ENCODE assay signal across 26 cellular contexts in the genomic region with DNA sequence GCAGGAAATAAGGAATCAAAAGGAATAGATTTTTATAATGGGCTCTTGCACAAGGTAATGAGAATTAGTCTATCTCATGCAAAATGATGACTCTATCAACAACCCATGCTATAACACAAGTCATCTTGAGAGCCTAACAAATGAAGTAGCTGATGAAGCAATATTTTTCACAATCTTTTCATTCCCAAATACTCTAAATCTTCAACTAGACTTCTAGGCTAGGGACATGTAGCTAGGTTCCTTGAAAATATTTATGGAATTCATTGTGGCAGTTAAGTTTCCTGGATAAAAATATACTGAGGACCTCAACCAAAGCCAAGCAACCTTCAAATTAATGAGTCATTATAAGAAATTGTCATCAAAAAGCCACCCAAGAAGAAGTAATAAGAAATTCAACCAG. TPM values are rescaled to one million over a fixed set of nuclear protein-coding genes. Genes with fewer than 3 reads are reported as not detected.
DNase-seq lines count a peak whose midpoint lies in the region; ATAC-seq, FAIRE-seq and TF ChIP-seq lines count a peak whose summit lies in the region.
"Had no signal": no experiment of that assay in that cellular context is flagged by ENCODE, and none has a peak within 500 bp of the region (broad histone marks: within the 10 kb centered on the region; RNA-seq: fewer than 3 reads in every experiment).

No MANE protein-coding gene starts in this region.

- no peak for TF ChIP-seq CTCF in A549 (IDR thresholded peaks at IDR 0.05)
- no peak for TF ChIP-seq CTCF in kidney (IDR thresholded peaks at IDR 0.05; ENCODE audit: borderline replicate concordance, extremely low read depth, insufficient read depth)

- H3K4me3 ChIP-seq in A549 (no peak overlapping the region), SJSA1 (no peak overlapping the region), kidney (ENCODE audit: low read length in 2 of 2) (no peak overlapping the region), small intestine (ENCODE audit: low read depth in 1 of 2, low read length in 2 of 2) (no peak overlapping the region)
- H3K4me3 ChIP-seq: gastroesophageal sphincter had no signal

- peak overlapping the region; percentile 1; the same call in 1 of the 3 replicates for H3K4me2 ChIP-seq in A549

- CTCF ChIA-PET in A549 (lab: Yijun Ruan, JAX), result interaction anchor here (0.6 to 3.5 kb wide), 4 partner anchors 10 to 148 kb away, joined by 3 to 11 read pairs (median 5); no protein-coding TSS in a partner anchor

- ATAC-seq in A549, result no peak
- ATAC-seq: activated CD4-positive, alpha-beta T cell treated with anti-CD3 and anti-CD28 coated beads for 36 hours; activated CD8-positive, alpha-beta memory T cell treated with anti-CD3 and anti-CD28 coated beads, Interleukin-2, amount 10 ng/mL, durations not matched to agents 7 days and 5 days; gastroesophageal sphincter; right cardiac atrium had no signal

- H3K4me1 ChIP-seq in A549 (peaks cover 76% of the 10 kb centered on the region), SJSA1 (replicated peaks) (peaks cover 53% of the 10 kb centered on the region), kidney (ENCODE audit: control insufficient read depth in 1 of 2, insufficient read depth in 1 of 2, low read depth in 1 of 2, low read length in 2 of 2) (no peaks in the 10 kb centered on the region), small intestine (ENCODE audit: control insufficient read depth in 2 of 2, insufficient read depth in 1 of 2, low read depth in 1 of 2, low read length in 1 of 2) (no peaks in the 10 kb centered on the region)

- no peak overlapping the region for H3K9ac ChIP-seq in kidney (ENCODE audit: low read length in 2 of 2)

- TF ChIP-seq EP300 in A549 (IDR thresholded peaks at IDR 0.05), result no peak

- H3K27me3 ChIP-seq in SJSA1 (replicated peaks), result no peaks in the 10 kb centered on the region
- H3K27me3 ChIP-seq in small intestine (ENCODE audit: control insufficient read depth in 2 of 2, insufficient read depth in 2 of 2, low read length in 2 of 2), result no peaks in the 10 kb centered on the region
- H3K27me3 ChIP-seq: gastroesophageal sphincter had no signal

- TF ChIP-seq RAD21 in A549 (conservative IDR thresholded peaks at IDR 0.05 in 1 of 2, IDR thresholded peaks at IDR 0.05 in 1 of 2), result no peak

- no peaks in the 10 kb centered on the region for H3K9me3 ChIP-seq in A549
- no peaks in the 10 kb centered on the region for H3K9me3 ChIP-seq in SJSA1 (replicated peaks)
- H3K9me3 ChIP-seq in kidney (ENCODE audit: control insufficient read depth in 1 of 2, low read length in 2 of 2), result no peaks in the 10 kb centered on the region
- no peaks in the 10 kb centered on the region for H3K9me3 ChIP-seq in small intestine (ENCODE audit: control insufficient read depth, low read depth)
- H3K9me3 ChIP-seq: gastroesophageal sphincter had no signal

- intact Hi-C loops in kidney (cut with DNase I), result no loop called here

- DNase-seq in A549 (ENCODE audit: low read depth in 1 of 2, low spot score in 1 of 2), result no peak
- DNase-seq in GM04504 (ENCODE audit: low read depth), result peak; percentile 38
- peak in 1 of 2 experiments; percentile 83 for DNase-seq in SJSA1 (ENCODE audit: low read depth in 1 of 2, low spot score in 2 of 2)
- DNase-seq in fibroblast of peridontal ligament (ENCODE audit: extremely low read depth), result peak; percentile 36
- DNase-seq in kidney, result no peak
- no peak for DNase-seq in small intestine
- no peak for DNase-seq in CD1c-positive myeloid dendritic cell (ENCODE audit: extremely low spot score)
- no peak for DNase-seq in activated CD8-positive, alpha-beta memory T cell treated with anti-CD3 and anti-CD28 coated beads, Interleukin-2, amount 50 U/mL, for 4 hours
- DNase-seq: ACHN; activated CD4-positive, alpha-beta T cell treated with anti-CD3 and anti-CD28 coated beads for 36 hours; activated CD8-positive, alpha-beta memory T cell treated with anti-CD3 and anti-CD28 coated beads, Interleukin-2, amount 10 ng/mL, durations not matched to agents 7 days and 5 days; activated effector memory CD4-positive, alpha-beta T cell treated with Interleukin-2 at 50 U/mL for 16 hours; CD4-positive, alpha-beta memory T cell; dermis blood vessel endothelial cell; DMS53; kidney glomerular epithelial cell; naive B cell; NCI-H1694; NCI-H2171 treated with DMSO at 0.1 percent for 48 hours; NCI-H69; occipital lobe; right cardiac atrium; SHP77; stimulated activated CD8-positive, alpha-beta memory T cell treated with anti-CD3 and anti-CD28 coated beads, Interleukin-4, amount 100 ng/mL, for 48 hours had no signal

- POLR2A ChIA-PET in A549 (lab: Yijun Ruan, JAX), result no interaction called here

- peaks cover 27% of the 10 kb centered on the region for H3K36me3 ChIP-seq in SJSA1
- no peaks in the 10 kb centered on the region for H3K36me3 ChIP-seq in kidney (ENCODE audit: control insufficient read depth in 1 of 2, insufficient read depth in 2 of 2, low read length in 2 of 2)
- no peaks in the 10 kb centered on the region for H3K36me3 ChIP-seq in small intestine (ENCODE audit: control insufficient read depth in 2 of 2, insufficient read depth in 2 of 2, low read length in 2 of 2)

- TF ChIP-seq POLR2A in A549 (IDR thresholded peaks at IDR 0.05; ENCODE audit: low read length), result no peak

- H3K27ac ChIP-seq in A549, result no peak overlapping the region; a peak in 1 of 6 replicates
- H3K27ac ChIP-seq in SJSA1, result peak overlapping the region; percentile 82
- H3K27ac ChIP-seq in kidney (ENCODE audit: low read depth in 2 of 2, low read length in 2 of 2), result no peak overlapping the region
- H3K27ac ChIP-seq in small intestine (ENCODE audit: low read depth in 1 of 2, low read length in 1 of 2), result no peak overlapping the region
- H3K27ac ChIP-seq: gastroesophageal sphincter had no signal

- FAIRE-seq in A549 (lab: Jason Lieb, UNC) (no peak), kidney (lab: Jason Lieb, UNC) (no peak), small intestine (lab: Jason Lieb, UNC) (no peak)

TF ChIP-seq in A549, 52 proteins besides CTCF, POLR2A, EP300 and RAD21:
- TF ChIP-seq, protein P1, sequence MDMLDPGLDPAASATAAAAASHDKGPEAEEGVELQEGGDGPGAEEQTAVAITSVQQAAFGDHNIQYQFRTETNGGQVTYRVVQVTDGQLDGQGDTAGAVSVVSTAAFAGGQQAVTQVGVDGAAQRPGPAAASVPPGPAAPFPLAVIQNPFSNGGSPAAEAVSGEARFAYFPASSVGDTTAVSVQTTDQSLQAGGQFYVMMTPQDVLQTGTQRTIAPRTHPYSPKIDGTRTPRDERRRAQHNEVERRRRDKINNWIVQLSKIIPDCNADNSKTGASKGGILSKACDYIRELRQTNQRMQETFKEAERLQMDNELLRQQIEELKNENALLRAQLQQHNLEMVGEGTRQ (IDR thresholded peaks at IDR 0.05), result no peak
- TF ChIP-seq CBX8 (IDR thresholded peaks at IDR 0.05) (no peak), FOSL2 (IDR thresholded peaks at IDR 0.05) (no peak), FOSL2 (CRISPR knock-in tag; IDR thresholded peaks at IDR 0.05) (peak; percentile 6; the same call in 1 of the 2 replicates), FOSB (CRISPR knock-in tag; IDR thresholded peaks at IDR 0.05) (no peak), CHD4 (IDR thresholded peaks at IDR 0.05; ENCODE audit: borderline replicate concordance) (no peak), NFE2L2 (conservative IDR thresholded peaks at IDR 0.05; ENCODE audit: low read length) (no peak), MAFK (IDR thresholded peaks at IDR 0.05; ENCODE audit: partially characterized antibody) (peak; percentile 52)

RNA-seq across cellular contexts. Expression of gene DCBLD2, which starts 55.4 kb away (rescaled TPM):
- polyA plus RNA-seq in A549 (2011; rRNA removed) (582 and 623 TPM in 2 replicates), A549 (2017; fragmentation: RNase III; extraction: RNeasy Plus Mini Kit Qiagen cat#74134 plus additional on column Dnase treatment) (266 to 276 TPM (median 272 TPM) in 3 replicates), kidney (ENCODE audit: insufficient read depth, low read depth, low replicate concordance) (8.0 TPM), small intestine (1 to 10 TPM in 2 of 3 donors, under 1 TPM in 1; 0.22 to 3.0 (median 1.1) TPM)
- polyA plus RNA-seq in A549 (2012; cell fraction: cytosol; rRNA removed), result 93.1 and 105 TPM in 2 replicates
- polyA plus RNA-seq in A549 (2012; cell fraction: nucleus; rRNA removed), result 87.3 and 98.2 TPM in 2 replicates
- polyA minus RNA-seq in A549 (2011; rRNA and poly(A)+ RNA removed), result 413 and 418 TPM in 2 replicates
- 60.8 and 70.2 TPM in 2 replicates for total RNA-seq in SJSA1 (2014; rRNA removed; shearing (Covaris generic))
- 39.3 TPM for total RNA-seq in kidney
- polyA plus RNA-seq: IgD-negative memory B cell had no signal

Comparison
In these comparisons a context has a peak if more than half of its experiments do, and no peak if none do; other contexts are left out.
1. DNase-seq: peak in GM04504 (single experiment) and fibroblast of peridontal ligament (single experiment); none in A549 (0 of 2), kidney (single experiment), small intestine (single experiment), CD1c-positive myeloid dendritic cell (single experiment) and activated CD8-positive, alpha-beta memory T cell treated with anti-CD3 and anti-CD28 coated beads, Interleukin-2, amount 50 U/mL, for 4 hours (single experiment).